20 cellular contexts compared by ENCODE assay signal in genomic region chr3:1190576-1190975, GRCh38.
"Had no signal": no experiment of that assay in that cellular context is flagged by ENCODE, and none has a peak within 500 bp of the region (broad histone marks: within the 10 kb centered on the region; RNA-seq: fewer than 3 reads in every experiment).

No MANE protein-coding gene starts in this region.

- H3K27ac Mint-ChIP-seq: activated B cell treated with CpG ODN at 0.5 μM for 24 hours; activated CD4-positive, alpha-beta T cell treated with anti-CD3 and anti-CD28 coated beads, Interleukin-2, amount 10 ng/mL, durations not matched to agents 24 days and 14 days; activated naive CD8-positive, alpha-beta T cell; activated T-cell treated with anti-CD3 and anti-CD28 coated beads, Interleukin-2, amount 50 U/mL, for 72 hours; dendritic cell treated with granulocyte-macrophage colony-stimulating factor and Interleukin-4, amounts not matched to agents 40 ng/mL and 50 ng/mL, for 4 days; nephron; progenitor cell of endocrine pancreas; stimulated activated effector memory CD8-positive, alpha-beta T cell treated with anti-CD3 and anti-CD28 coated beads, Interleukin-12 subunit alpha, Interleukin-12 subunit beta, amount 100 ng/mL, for 72 hours had no signal

- H3K4me3 Mint-ChIP-seq: activated B cell treated with CpG ODN at 0.5 μM for 24 hours; activated CD4-positive, alpha-beta T cell treated with anti-CD3 and anti-CD28 coated beads, Interleukin-2, amount 10 ng/mL, durations not matched to agents 24 days and 14 days; activated naive CD8-positive, alpha-beta T cell; activated T-cell treated with anti-CD3 and anti-CD28 coated beads, Interleukin-2, amount 50 U/mL, for 72 hours; dendritic cell treated with granulocyte-macrophage colony-stimulating factor and Interleukin-4, amounts not matched to agents 40 ng/mL and 50 ng/mL, for 4 days; nephron; stimulated activated effector memory CD8-positive, alpha-beta T cell treated with anti-CD3 and anti-CD28 coated beads, Interleukin-12 subunit alpha, Interleukin-12 subunit beta, amount 100 ng/mL, for 72 hours had no signal

- H3K4me1 ChIP-seq: gastroesophageal sphincter, thyroid gland had no signal

- ATAC-seq: activated T-cell treated with anti-CD3 and anti-CD28 coated beads, Interleukin-2, amount 50 U/mL, for 72 hours; gastroesophageal sphincter; right cardiac atrium; stimulated activated effector memory CD8-positive, alpha-beta T cell treated with anti-CD3 and anti-CD28 coated beads, Interleukin-12 subunit alpha, Interleukin-12 subunit beta, amount 100 ng/mL, for 72 hours had no signal

- DNase-seq: activated B cell treated with CpG ODN at 0.5 μM for 24 hours; activated CD4-positive, alpha-beta T cell treated with anti-CD3 and anti-CD28 coated beads, Interleukin-2, amount 10 ng/mL, durations not matched to agents 24 days and 14 days; activated CD8-positive, alpha-beta memory T cell treated with anti-CD3 and anti-CD28 coated beads, Interleukin-2, amount 50 U/mL, for 48 hours; activated gamma-delta T cell; activated T-cell treated with anti-CD3 and anti-CD28 coated beads, Interleukin-2, amount 50 U/mL, for 72 hours; amygdala; effector memory CD4-positive, alpha-beta T cell; islet precursor cell; nucleus accumbens; right cardiac atrium; stimulated activated CD4-positive, alpha-beta T cell treated with anti-CD3 and anti-CD28 coated beads, Interleukin-12 subunit alpha, Interleukin-12 subunit beta, amount 100 ng/mL, for 4 hours; stimulated activated CD4-positive, alpha-beta T cell treated with anti-CD3 and anti-CD28 coated beads, Interleukin-2, amount 100 ng/mL, for 24 hours; T-helper 2 cell; thyroid gland had no signal

- H3K36me3 ChIP-seq: gastroesophageal sphincter, thyroid gland had no signal

- H3K27ac ChIP-seq: gastroesophageal sphincter, thyroid gland had no signal

- H3K4me3 ChIP-seq: gastroesophageal sphincter, thyroid gland had no signal

- H3K9me3 ChIP-seq: gastroesophageal sphincter, thyroid gland had no signal

- H3K9me3 Mint-ChIP-seq: activated B cell treated with CpG ODN at 0.5 μM for 24 hours; activated CD4-positive, alpha-beta T cell treated with anti-CD3 and anti-CD28 coated beads, Interleukin-2, amount 10 ng/mL, durations not matched to agents 24 days and 14 days; nephron had no signal

- H3K4me1 Mint-ChIP-seq: activated B cell treated with CpG ODN at 0.5 μM for 24 hours; activated CD4-positive, alpha-beta T cell treated with anti-CD3 and anti-CD28 coated beads, Interleukin-2, amount 10 ng/mL, durations not matched to agents 24 days and 14 days; nephron; stimulated activated effector memory CD8-positive, alpha-beta T cell treated with anti-CD3 and anti-CD28 coated beads, Interleukin-12 subunit alpha, Interleukin-12 subunit beta, amount 100 ng/mL, for 72 hours had no signal

- H3K27me3 ChIP-seq: gastroesophageal sphincter, thyroid gland had no signal

- H3K36me3 Mint-ChIP-seq: activated naive CD8-positive, alpha-beta T cell; stimulated activated effector memory CD8-positive, alpha-beta T cell treated with anti-CD3 and anti-CD28 coated beads, Interleukin-12 subunit alpha, Interleukin-12 subunit beta, amount 100 ng/mL, for 72 hours had no signal

- H3K27me3 Mint-ChIP-seq: activated B cell treated with CpG ODN at 0.5 μM for 24 hours; activated CD4-positive, alpha-beta T cell treated with anti-CD3 and anti-CD28 coated beads, Interleukin-2, amount 10 ng/mL, durations not matched to agents 24 days and 14 days; activated naive CD8-positive, alpha-beta T cell; dendritic cell treated with granulocyte-macrophage colony-stimulating factor and Interleukin-4, amounts not matched to agents 40 ng/mL and 50 ng/mL, for 4 days; progenitor cell of endocrine pancreas had no signal
